ENCODE assay signal across 8 cellular contexts in the genomic region with DNA sequence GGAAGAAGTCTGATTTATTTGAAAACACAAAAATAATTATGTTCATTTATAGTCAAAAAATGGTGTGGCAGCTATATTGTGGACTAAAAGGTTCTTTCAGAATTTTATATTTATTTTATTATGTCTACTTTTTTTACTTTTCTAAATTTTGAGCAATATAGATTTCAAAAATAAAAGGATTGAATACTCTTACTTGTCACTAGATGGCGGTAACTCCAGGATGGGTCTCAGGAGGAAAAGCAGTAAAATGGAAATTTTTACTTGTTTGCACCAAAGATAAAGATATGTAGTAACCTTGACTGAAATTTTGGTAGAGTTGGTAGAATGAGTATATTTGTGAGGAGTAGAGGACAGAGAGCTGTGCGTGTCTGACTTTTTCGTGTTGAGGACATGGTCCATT. TPM values are rescaled to one million over a fixed set of nuclear protein-coding genes. Genes with fewer than 3 reads are reported as not detected.
DNase-seq lines count a peak whose midpoint lies in the region; ATAC-seq, FAIRE-seq and TF ChIP-seq lines count a peak whose summit lies in the region.

No MANE protein-coding gene starts in this region.

- no peak overlapping the region for H3K4me3 ChIP-seq in H1 (ENCODE audit: extremely low read depth in 1 of 4, insufficient read depth in 2 of 4, low read depth in 3 of 4, low read length in 4 of 4)
- H3K4me3 ChIP-seq in spleen, result no peak overlapping the region
- no peak overlapping the region for H3K4me3 ChIP-seq in esophagus squamous epithelium

- no peak overlapping the region for H2BK20ac ChIP-seq in H1 (ENCODE audit: low read length)

- H3K27me3 ChIP-seq in H1 (replicated peaks in 1 of 4; ENCODE audit: control insufficient read depth in 3 of 4, extremely low read depth in 1 of 4, insufficient read depth in 3 of 4, low read length in 3 of 4), result no peaks in the 10 kb centered on the region
- H3K27me3 ChIP-seq in spleen (replicated peaks in 1 of 7), result no peaks in the 10 kb centered on the region
- no peaks in the 10 kb centered on the region for H3K27me3 ChIP-seq in esophagus squamous epithelium

- H3K27ac Mint-ChIP-seq in activated CD4-positive, alpha-beta T cell treated with anti-CD3 and anti-CD28 coated beads for 36 hours, result no peak overlapping the region

- whole genome bisulfite sequencing in H1 (ENCODE audit: extremely low coverage in 1 of 2, insufficient coverage in 1 of 2, insufficient read length in 1 of 2, insufficient replicate concordance in 2 of 2, low coverage in 1 of 2, low lambda C conversion rate in 2 of 2, missing lambda C conversion rate in 1 of 2), 2 experiments, result 8% methylated on average over 3 of the region's 3 CpGs; no CpG with 5 or more reads in 1 of the 2 experiments
- 0 to 14% (median 7%) methylated on average over 3 of the region's 3 CpGs for WGBS in spleen, 5 donors
- 4 to 10% methylated on average over 3 of the region's 3 CpGs for WGBS in esophagus squamous epithelium, 2 donors

- H3K36me3 Mint-ChIP-seq in activated CD4-positive, alpha-beta T cell treated with anti-CD3 and anti-CD28 coated beads for 36 hours (ENCODE audit: low read depth), result no peaks in the 10 kb centered on the region

- DNase-seq in SIG-M5 treated with dmso at 0.1 percent for 504 hours (lab: John Stamatoyannopoulos, UW; ENCODE audit: unreplicated experiment), result peak; percentile 18
- DNase-seq in SIG-M5 (lab: John Stamatoyannopoulos, UW), result no peak
- DNase-seq in NCI-H146 treated with DMSO at 0.1 percent for 48 hours (lab: John Stamatoyannopoulos, UW; ENCODE audit: unreplicated experiment), result peak; percentile 19
- no peak for DNase-seq in H1 (ENCODE audit: low read depth in 1 of 2, low spot score in 2 of 2)
- DNase-seq in spleen, result no peak
- no peak for DNase-seq in activated CD4-positive, alpha-beta T cell treated with anti-CD3 and anti-CD28 coated beads for 36 hours
- DNase-seq in esophagus squamous epithelium (lab: John Stamatoyannopoulos, UW), result no peak

- H2BK5ac ChIP-seq in H1 (ENCODE audit: low read depth, low read length), result no peak overlapping the region

- no peak overlapping the region for H2BK12ac ChIP-seq in H1 (ENCODE audit: low read depth, low read length)

- H3K14ac ChIP-seq in H1 (ENCODE audit: insufficient read length), result no peak overlapping the region

- TF ChIP-seq EP300 in H1 (IDR thresholded peaks at IDR 0.05; ENCODE audit: borderline replicate concordance in 1 of 2, low read depth in 2 of 2, low read length in 2 of 2), result no peak

- H3K4me1 Mint-ChIP-seq in activated CD4-positive, alpha-beta T cell treated with anti-CD3 and anti-CD28 coated beads for 36 hours, result peaks cover 2% of the 10 kb centered on the region

- peaks cover 4% of the 10 kb centered on the region for H3K27me3 Mint-ChIP-seq in activated CD4-positive, alpha-beta T cell treated with anti-CD3 and anti-CD28 coated beads for 36 hours

- intact Hi-C loops in spleen (cut with DNase I; ENCODE audit: low total_unique reads), result no loop called here
- intact Hi-C loops in activated CD4-positive, alpha-beta T cell treated with anti-CD3 and anti-CD28 coated beads for 36 hours (cut with DNase I, micrococcal nuclease), result loop anchor here in 1 of 2 experiments (1.0 to 5.0 kb wide), 3 partner anchors 38 to 1165 kb away; no protein-coding TSS in a partner anchor
- intact Hi-C loops in esophagus squamous epithelium (cut with DNase I), result no loop called here

- no peak overlapping the region for H3K4me2 ChIP-seq in H1 (ENCODE audit: insufficient read depth in 1 of 2, low read depth in 2 of 2, low read length in 2 of 2)

- POLR2A ChIA-PET in H1 (lab: Charles Lee; ENCODE audit: partially characterized antibody), result no interaction called here
- POLR2A ChIA-PET in activated CD4-positive, alpha-beta T cell treated with anti-CD3 and anti-CD28 coated beads for 36 hours (lab: Charles Lee), result no interaction called here

- no peak overlapping the region for H2BK15ac ChIP-seq in H1 (ENCODE audit: low read length)

- TF ChIP-seq POLR2A in H1 (IDR thresholded peaks at IDR 0.05; ENCODE audit: control extremely low read depth in 1 of 2, low read depth in 2 of 2, low read length in 2 of 2) (no peak), spleen (IDR thresholded peaks at IDR 0.05) (no peak), esophagus squamous epithelium (IDR thresholded peaks at IDR 0.05) (no peak)

- H3K4ac ChIP-seq in H1 (replicated peaks; ENCODE audit: insufficient read length, low read depth, low read length), result no peak overlapping the region

- TF ChIP-seq CTCF in H1 (IDR thresholded peaks at IDR 0.05; ENCODE audit: control extremely low read depth in 1 of 3, insufficient read depth in 1 of 3, low read depth in 1 of 3, low read length in 3 of 3) (peak in 1 of 3 experiments; percentile 7; a peak in 2 of 4 replicates), spleen (IDR thresholded peaks at IDR 0.05 in 8 of 11, conservative IDR thresholded peaks at IDR 0.05 in 3 of 11) (peak in 6 of 11 experiments; percentile 12 to 35 (median 21)), esophagus squamous epithelium (IDR thresholded peaks at IDR 0.05) (peak in 3 of 6 experiments; percentile 5 to 52 (median 31))

- no peak overlapping the region for H2AFZ ChIP-seq in H1 (ENCODE audit: low read length)

- CTCF ChIA-PET in H1 (lab: Charles Lee; ENCODE audit: partially characterized antibody), result interaction anchor here (0.6 to 2.7 kb wide), 8 partner anchors 9 to 835 kb away, joined by 3 to 14 read pairs (median 3); no protein-coding TSS in a partner anchor
- CTCF ChIA-PET in activated CD4-positive, alpha-beta T cell treated with anti-CD3 and anti-CD28 coated beads for 36 hours (lab: Charles Lee), result interaction anchor here (1.6 kb wide), 1 partner anchor 21 kb away, joined by 4 read pairs; no protein-coding TSS in a partner anchor

- peak in 1 of 2 experiments; percentile 27; a peak in 2 of 4 replicates for TF ChIP-seq RAD21 in H1 (IDR thresholded peaks at IDR 0.05 in 1 of 2, conservative IDR thresholded peaks at IDR 0.05 in 1 of 2; ENCODE audit: low read depth in 2 of 2, low read length in 2 of 2)

- no peak overlapping the region for H3K23ac ChIP-seq in H1 (ENCODE audit: insufficient read length)

- H3K9me3 ChIP-seq in H1 (ENCODE audit: insufficient read depth in 2 of 2, low read depth in 1 of 2, low read length in 1 of 2), result no peaks in the 10 kb centered on the region
- H3K9me3 ChIP-seq in spleen, result no peaks in the 10 kb centered on the region
- no peaks in the 10 kb centered on the region for H3K9me3 ChIP-seq in esophagus squamous epithelium

- FAIRE-seq in H1 (lab: Jason Lieb, UNC), result peak; percentile 7

- H3K4me3 Mint-ChIP-seq in activated CD4-positive, alpha-beta T cell treated with anti-CD3 and anti-CD28 coated beads for 36 hours, result no peak overlapping the region

- H4K20me1 ChIP-seq in H1 (replicated peaks in 1 of 2; ENCODE audit: control insufficient read depth in 1 of 2, insufficient read depth in 2 of 2, low read length in 2 of 2), result no peaks in the 10 kb centered on the region

- no peaks in the 10 kb centered on the region for H3K23me2 ChIP-seq in H1 (ENCODE audit: low read depth, low read length)

- H3K9ac ChIP-seq in H1 (replicated peaks in 1 of 4; ENCODE audit: extremely low read depth in 1 of 4, low read depth in 3 of 4, low read length in 3 of 4), result no peak overlapping the region

- no peak overlapping the region for H4K91ac ChIP-seq in H1 (replicated peaks; ENCODE audit: insufficient read length, low read length)

- no peak overlapping the region for H2BK120ac ChIP-seq in H1 (replicated peaks; ENCODE audit: low read depth, low read length)

- H3K27ac ChIP-seq in H1 (ENCODE audit: low read depth, low read length), result no peak overlapping the region
- H3K27ac ChIP-seq in spleen, result no peak overlapping the region
- H3K27ac ChIP-seq in esophagus squamous epithelium, result no peak overlapping the region

- no peaks in the 10 kb centered on the region for H3K79me2 ChIP-seq in H1 (ENCODE audit: control insufficient read depth in 1 of 2, insufficient read depth in 2 of 2, low read length in 2 of 2)

- no peaks in the 10 kb centered on the region for H3K79me1 ChIP-seq in H1 (ENCODE audit: low read depth, low read length)

- H3K56ac ChIP-seq in H1 (replicated peaks; ENCODE audit: insufficient read length, low read depth, low read length), result no peak overlapping the region

- H3K36me3 ChIP-seq in H1 (ENCODE audit: control insufficient read depth in 2 of 4, insufficient read depth in 4 of 4, low read length in 3 of 4), result no peaks in the 10 kb centered on the region
- H3K36me3 ChIP-seq in spleen, result no peaks in the 10 kb centered on the region
- H3K36me3 ChIP-seq in esophagus squamous epithelium, result no peaks in the 10 kb centered on the region

- H3K4me1 ChIP-seq in H1 (replicated peaks in 1 of 4; ENCODE audit: control insufficient read depth in 3 of 4, insufficient read depth in 4 of 4, low read length in 3 of 4), result no peaks in the 10 kb centered on the region
- no peaks in the 10 kb centered on the region for H3K4me1 ChIP-seq in spleen
- H3K4me1 ChIP-seq in esophagus squamous epithelium, result no peaks in the 10 kb centered on the region

- no peak overlapping the region for H4K5ac ChIP-seq in H1 (ENCODE audit: insufficient read length, low read depth, low read length)

- H2AK5ac ChIP-seq in H1 (ENCODE audit: low read depth, low read length), result no peak overlapping the region

- no peak for ATAC-seq in activated CD4-positive, alpha-beta T cell treated with anti-CD3 and anti-CD28 coated beads for 36 hours
- no peak for ATAC-seq in GM21619 (IDR thresholded peaks at IDR 0.05; ENCODE audit: unreplicated experiment)

- no peaks in the 10 kb centered on the region for H3K9me3 Mint-ChIP-seq in activated CD4-positive, alpha-beta T cell treated with anti-CD3 and anti-CD28 coated beads for 36 hours (ENCODE audit: low read depth)

- H3K18ac ChIP-seq in H1 (ENCODE audit: extremely low read depth, low read length), result no peak overlapping the region

- H4K8ac ChIP-seq in H1 (ENCODE audit: extremely low read depth, insufficient read depth, low read length), result no peak overlapping the region

TF ChIP-seq in H1, 55 proteins besides CTCF, POLR2A, EP300 and RAD21 (continues in another document):
- TF ChIP-seq CHD2 (IDR thresholded peaks at IDR 0.05; ENCODE audit: low read length), result no peak
- no peak for TF ChIP-seq POU5F1 (IDR thresholded peaks at IDR 0.05; ENCODE audit: low read depth, low read length)
- no peak for TF ChIP-seq MAFK (IDR thresholded peaks at IDR 0.05; ENCODE audit: low read depth, low read length)

RNA-seq across cellular contexts. Expression of gene DACH2, which starts 14.5 kb away (rescaled TPM):
- 1.8 TPM in 2 replicates for total RNA-seq in H1 (2021; fragmentation: NEBNext Ultra II Directional; extraction: Animal tissue kit (Norgen Biotek cat#: 25700))
- polyA plus RNA-seq in H1 (2011; rRNA removed) (1.0 and 1.6 TPM in 2 replicates), spleen (not detected)
- 1.7 TPM for polyA plus RNA-seq in H1 (2011; cell fraction: cytosol; rRNA removed)
- polyA plus RNA-seq in H1 (2011; cell fraction: nucleus; rRNA removed), result 3.0 TPM
- polyA plus RNA-seq in H1 (2012, experiment 1 of 2), result 1.0 to 1.4 TPM (median 1.1 TPM) in 4 replicates
- 0.58 TPM for polyA plus RNA-seq in H1 (2012, experiment 2 of 2)
- polyA plus RNA-seq in H1 (2013, experiment 1 of 2), result 1.6 TPM
- polyA plus RNA-seq in H1 (2013, experiment 2 of 2), result 1.1 TPM
- 4.6 and 5.7 TPM in 2 replicates for polyA minus RNA-seq in H1 (2011; rRNA and poly(A)+ RNA removed)
- 1.4 TPM for polyA minus RNA-seq in H1 (2011; cell fraction: cytosol; rRNA and poly(A)+ RNA removed)
- 16.5 TPM for polyA minus RNA-seq in H1 (2011; cell fraction: nucleus; rRNA and poly(A)+ RNA removed)
- total RNA-seq in spleen (not detected), esophagus squamous epithelium (1 to 10 TPM in 1 of 4 donors, not detected in 3; 1.3 TPM)
- total RNA-seq in activated CD4-positive, alpha-beta T cell treated with anti-CD3 and anti-CD28 coated beads for 36 hours, result not detected

Comparison
In these comparisons a context has a peak if more than half of its experiments do, and no peak if none do; other contexts are left out.
1. DNase-seq: peak in SIG-M5 treated with dmso at 0.1 percent for 504 hours (single experiment) and NCI-H146 treated with DMSO at 0.1 percent for 48 hours (single experiment); none in SIG-M5 (single experiment), H1 (0 of 2), spleen (single experiment), activated CD4-positive, alpha-beta T cell treated with anti-CD3 and anti-CD28 coated beads for 36 hours (single experiment) and esophagus squamous epithelium (single experiment).